ENCODE assay signal across 30 cellular contexts in the genomic region with DNA sequence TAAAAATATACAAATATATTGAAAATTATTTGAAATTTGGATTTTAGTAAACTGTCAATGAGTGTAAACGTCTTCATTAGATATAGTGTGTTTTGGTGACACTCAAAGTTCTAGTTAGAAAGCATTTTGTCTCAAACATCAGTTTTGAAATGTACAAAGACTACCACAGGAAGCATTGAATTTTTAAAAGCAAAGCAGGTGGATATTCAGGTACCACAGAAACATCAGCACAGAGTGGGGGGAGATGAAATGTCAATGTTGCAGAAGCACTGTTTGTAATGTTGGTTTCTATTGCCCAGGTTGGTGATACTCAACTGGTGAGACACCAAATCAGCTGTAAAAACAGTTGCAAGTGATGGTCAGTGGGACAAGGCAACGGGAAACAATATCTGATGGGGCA.
"Had no signal": no experiment of that assay in that cellular context is flagged by ENCODE, and none has a peak within 500 bp of the region (broad histone marks: within the 10 kb centered on the region; RNA-seq: fewer than 3 reads in every experiment).

No MANE protein-coding gene starts in this region.

- ATAC-seq: activated CD8-positive, alpha-beta T cell treated with anti-CD3 and anti-CD28 coated beads for 36 hours; activated T-cell treated with anti-CD3 and anti-CD28 coated beads, Interleukin-2, amount 50 U/mL, for 4 hours; activated T-helper 17 cell treated with anti-CD3 and anti-CD28 coated beads, Interleukin-2, amount 50 U/mL, for 72 hours; gastroesophageal sphincter; heart right ventricle; T-helper 17 cell had no signal

- H3K4me3 ChIP-seq: ascending aorta, breast epithelium, cardiac muscle cell, colonic mucosa, esophagus squamous epithelium, gastroesophageal sphincter, heart right ventricle had no signal

- H3K4me1 Mint-ChIP-seq: activated T-helper 17 cell treated with anti-CD3 and anti-CD28 coated beads, Interleukin-2, amount 50 U/mL, for 72 hours; brain had no signal

- H3K9me3 Mint-ChIP-seq: activated CD8-positive, alpha-beta T cell treated with anti-CD3 and anti-CD28 coated beads for 36 hours; activated T-cell treated with anti-CD3 and anti-CD28 coated beads, Interleukin-2, amount 50 U/mL, for 4 hours; brain had no signal

- DNase-seq: activated CD4-positive, alpha-beta T cell treated with anti-CD3 and anti-CD28 coated beads for 1 hour; activated CD4-positive, alpha-beta T cell treated with anti-CD3 and anti-CD28 coated beads for 48 hours; activated CD4-positive, alpha-beta T cell treated with anti-CD3 and anti-CD28 coated beads, Interleukin-2, amount 50 U/mL, for 1 hour; activated CD4-positive, alpha-beta T cell treated with anti-CD3 and anti-CD28 coated beads, Interleukin-2, amount 50 U/mL, for 48 hours; activated CD8-positive, alpha-beta memory T cell treated with anti-CD3 and anti-CD28 coated beads for 24 hours; activated CD8-positive, alpha-beta T cell treated with anti-CD3 and anti-CD28 coated beads for 36 hours; activated effector memory CD4-positive, alpha-beta T cell treated with Interleukin-2 at 50 U/mL for 16 hours; activated gamma-delta T cell treated with Interleukin-2 at 50 U/mL for 16 hours; activated naive CD4-positive, alpha-beta T cell treated with anti-CD3 and anti-CD28 coated beads, Interleukin-2, amount 50 U/mL, for 16 hours; activated naive CD4-positive, alpha-beta T cell treated with Interleukin-2 at 50 U/mL for 16 hours; activated naive CD8-positive, alpha-beta T cell treated with anti-CD3 and anti-CD28 coated beads for 36 hours; activated T-cell treated with anti-CD3 and anti-CD28 coated beads, Interleukin-2, amount 50 U/mL, for 4 hours; central memory CD4-positive, alpha-beta T cell; cerebellar nuclear complex; colonic mucosa; effector CD8-positive, alpha-beta T cell; esophagus squamous epithelium; foreskin melanocyte; heart right ventricle; T-helper 1 cell; T-helper 17 cell had no signal

- H3K4me3 Mint-ChIP-seq: activated CD8-positive, alpha-beta T cell treated with anti-CD3 and anti-CD28 coated beads for 36 hours; activated naive CD8-positive, alpha-beta T cell treated with anti-CD3 and anti-CD28 coated beads for 36 hours; activated T-cell treated with anti-CD3 and anti-CD28 coated beads, Interleukin-2, amount 50 U/mL, for 4 hours; activated T-helper 17 cell treated with anti-CD3 and anti-CD28 coated beads, Interleukin-2, amount 50 U/mL, for 72 hours; brain; T-helper 17 cell had no signal

- H3K4me1 ChIP-seq: ascending aorta, breast epithelium, colonic mucosa, esophagus squamous epithelium, gastroesophageal sphincter, heart right ventricle had no signal

- H3K36me3 ChIP-seq: ascending aorta, breast epithelium, cardiac muscle cell, colonic mucosa, esophagus squamous epithelium, gastroesophageal sphincter, heart right ventricle had no signal

- H3K27me3 Mint-ChIP-seq: activated CD8-positive, alpha-beta T cell treated with anti-CD3 and anti-CD28 coated beads for 36 hours; activated naive CD8-positive, alpha-beta T cell treated with anti-CD3 and anti-CD28 coated beads for 36 hours; activated T-helper 17 cell treated with anti-CD3 and anti-CD28 coated beads, Interleukin-2, amount 50 U/mL, for 72 hours; T-helper 17 cell had no signal

- H3K9me3 ChIP-seq: ascending aorta, breast epithelium, colonic mucosa, esophagus squamous epithelium, gastroesophageal sphincter, heart right ventricle had no signal

- H3K27ac ChIP-seq: ascending aorta, breast epithelium, cardiac muscle cell, colonic mucosa, epithelial cell of prostate, esophagus squamous epithelium, gastroesophageal sphincter, heart right ventricle had no signal

- H3K27me3 ChIP-seq: ascending aorta, breast epithelium, cardiac muscle cell, colonic mucosa, esophagus squamous epithelium, gastroesophageal sphincter, heart right ventricle had no signal

- H3K36me3 Mint-ChIP-seq: brain had no signal

- H3K27ac Mint-ChIP-seq: activated CD8-positive, alpha-beta T cell treated with anti-CD3 and anti-CD28 coated beads for 36 hours; activated naive CD8-positive, alpha-beta T cell treated with anti-CD3 and anti-CD28 coated beads for 36 hours; activated T-helper 17 cell treated with anti-CD3 and anti-CD28 coated beads, Interleukin-2, amount 50 U/mL, for 72 hours; brain; T-helper 17 cell had no signal

- FAIRE-seq: endometrium, endothelial cell of umbilical vein had no signal
